ENCODE assay signal across 3 cellular contexts in genomic region chr12:7896726-7897125, GRCh38. TPM values are rescaled to one million over a fixed set of nuclear protein-coding genes. Genes with fewer than 3 reads are reported as not detected.
"Had no signal": no experiment of that assay in that cellular context is flagged by ENCODE, and none has a peak within 500 bp of the region (broad histone marks: within the 10 kb centered on the region; RNA-seq: fewer than 3 reads in every experiment).

No MANE protein-coding gene starts in this region.

RNA-seq across cellular contexts. Expression of gene SLC2A14, which starts 24.0 kb away (rescaled TPM):
- total RNA-seq: HT-29, HT1080, IMR-90 had no signal

RNA-seq across cellular contexts. Expression of gene SLC2A3, which starts 39.3 kb away (rescaled TPM):
- total RNA-seq: HT-29 had no signal
